Comparison of ENCODE assay signal across 9 cellular contexts in genomic region chr1:156282143-156282478, GRCh38. TPM values are rescaled to one million over a fixed set of nuclear protein-coding genes. Genes with fewer than 3 reads are reported as not detected.
A peak's percentile ranks its signal among the peaks of the same experiment; 100 is the strongest.
DNase-seq lines count a peak whose midpoint lies in the region; ATAC-seq, FAIRE-seq and TF ChIP-seq lines count a peak whose summit lies in the region.
"Had no signal": no experiment of that assay in that cellular context is flagged by ENCODE, and none has a peak within 500 bp of the region (broad histone marks: within the 10 kb centered on the region; RNA-seq: fewer than 3 reads in every experiment).

No MANE protein-coding gene starts in this region.

- 2% methylated on average over 10 of the region's 10 CpGs for WGBS in A549 (ENCODE audit: missing lambda C conversion rate)

- no peak for TF ChIP-seq POLR2A in A549 (IDR thresholded peaks at IDR 0.05; ENCODE audit: low read length)
- no peak for TF ChIP-seq POLR2A in vagina (IDR thresholded peaks at IDR 0.05)

- peaks cover 30% of the 10 kb centered on the region for H3K36me3 Mint-ChIP-seq in central memory CD8-positive, alpha-beta T cell (ENCODE audit: insufficient read depth)
- H3K36me3 Mint-ChIP-seq in memory B cell: peaks cover 13% of the 10 kb centered on the region

- peak overlapping the region; percentile 98 for H3K4me3 Mint-ChIP-seq in central memory CD8-positive, alpha-beta T cell
- H3K4me3 Mint-ChIP-seq in memory B cell: peak overlapping the region; percentile 98

- peaks cover 0 to 24% of the 10 kb centered on the region in 2 donors for H3K36me3 ChIP-seq in vagina

- DNase-seq in A549 (ENCODE audit: low read depth in 1 of 2, low spot score in 1 of 2) (peak in 1 of 2 experiments; percentile 53), NCI-H2196 (lab: John Stamatoyannopoulos, UW; ENCODE audit: unreplicated experiment) (peak; percentile 28), memory B cell (ENCODE audit: low spot score in 2 of 2) (no peak), vagina (ENCODE audit: extremely low spot score in 2 of 2) (no peak), posterior cingulate gyrus (no peak)
- no peak for DNase-seq in central memory CD8-positive, alpha-beta T cell (ENCODE audit: low spot score in 2 of 2)
- DNase-seq in central memory CD4-positive, alpha-beta T cell: no peak

- peaks cover 49% of the 10 kb centered on the region for H3K4me1 Mint-ChIP-seq in central memory CD8-positive, alpha-beta T cell
- H3K4me1 Mint-ChIP-seq in memory B cell: peaks cover 28% of the 10 kb centered on the region

- no peak for TF ChIP-seq RAD21 in A549 (conservative IDR thresholded peaks at IDR 0.05 in 1 of 2, IDR thresholded peaks at IDR 0.05 in 1 of 2)

- peak overlapping the region; percentile 90 to 95 for H3K27ac ChIP-seq in A549
- H3K27ac ChIP-seq in vagina: peak overlapping the region; percentile 94

- H3K27me3 Mint-ChIP-seq in central memory CD8-positive, alpha-beta T cell: no peaks in the 10 kb centered on the region
- no peaks in the 10 kb centered on the region for H3K27me3 Mint-ChIP-seq in memory B cell

- H3K9me3 ChIP-seq in A549: no peaks in the 10 kb centered on the region
- H3K9me3 ChIP-seq in vagina: no peaks in the 10 kb centered on the region

- FAIRE-seq in A549 (lab: Jason Lieb, UNC): no peak

- H3K27me3 ChIP-seq in vagina: no peaks in the 10 kb centered on the region

- H3K9me3 Mint-ChIP-seq in central memory CD8-positive, alpha-beta T cell: no peaks in the 10 kb centered on the region
- H3K9me3 Mint-ChIP-seq in memory B cell: no peaks in the 10 kb centered on the region

- intact Hi-C loops in vagina (cut with DNase I) (no loop called here), posterior cingulate gyrus (cut with DNase I) (no loop called here)

- POLR2A ChIA-PET in A549 (lab: Yijun Ruan, JAX): interaction anchor here (0.8 to 2.6 kb wide), 10 partner anchors 10 to 168 kb away, joined by 3 to 19 read pairs (median 6); partner anchors contain the start of genes CCT3, GLMP, PMF1 and TSACC

- CTCF ChIA-PET in A549 (lab: Yijun Ruan, JAX): interaction anchor here (0.6 to 3.1 kb wide), 9 partner anchors 10 to 191 kb away, joined by 3 to 9 read pairs (median 3); partner anchors contain the start of gene SLC25A44

- peak overlapping the region; percentile 94 for H3K27ac Mint-ChIP-seq in central memory CD8-positive, alpha-beta T cell (ENCODE audit: low read depth)
- peak overlapping the region; percentile 94 for H3K27ac Mint-ChIP-seq in memory B cell

- peak overlapping the region; percentile 100 for H3K4me2 ChIP-seq in A549

- peak overlapping the region; percentile 83 for H3K4me3 ChIP-seq in A549
- peak overlapping the region; percentile 90 to 94 for H3K4me3 ChIP-seq in vagina

- H3K4me1 ChIP-seq in A549 (peaks cover 21% of the 10 kb centered on the region), vagina (peaks cover 52% of the 10 kb centered on the region)

- ATAC-seq in A549 (peak; percentile 56 to 58), GM19397 (IDR thresholded peaks at IDR 0.05; ENCODE audit: unreplicated experiment) (peak; percentile 7), memory B cell (ENCODE audit: low read depth) (no peak)
- no peak for ATAC-seq in central memory CD8-positive, alpha-beta T cell (replicated peaks; ENCODE audit: extremely low read depth, poor library complexity, severe bottlenecking)

- TF ChIP-seq EP300 in A549 (IDR thresholded peaks at IDR 0.05): no peak

- TF ChIP-seq CTCF in A549 (IDR thresholded peaks at IDR 0.05): no peak
- no peak for TF ChIP-seq CTCF in vagina (IDR thresholded peaks at IDR 0.05)

TF ChIP-seq in A549, 52 proteins besides CTCF, POLR2A, EP300 and RAD21:
- no peak for TF ChIP-seq NR3C1 (IDR thresholded peaks at IDR 0.05)
- no peak for TF ChIP-seq POLR2AphosphoS2 (conservative IDR thresholded peaks at IDR 0.05; ENCODE audit: low read length)
- TF ChIP-seq RCOR1 (IDR thresholded peaks at IDR 0.05; ENCODE audit: low read depth, low read length): no peak
- TF ChIP-seq ATOH8 (CRISPR knock-in tag; IDR thresholded peaks at IDR 0.05; ENCODE audit: low read depth): no peak
- TF ChIP-seq RARB (CRISPR knock-in tag; IDR thresholded peaks at IDR 0.05): no peak

RNA-seq across cellular contexts. Expression of gene SMG5, which starts 0.5 kb away (rescaled TPM):
- polyA plus RNA-seq in A549 (2011; rRNA removed) (25.6 and 38.0 TPM in 2 replicates), A549 (2017; fragmentation: RNase III; extraction: RNeasy Plus Mini Kit Qiagen cat#74134 plus additional on column Dnase treatment) (46.4 to 51.5 TPM (median 48.7 TPM) in 3 replicates)
- 23.1 and 30.8 TPM in 2 replicates for polyA plus RNA-seq in A549 (2012; cell fraction: cytosol; rRNA removed)
- 104 and 114 TPM in 2 replicates for polyA plus RNA-seq in A549 (2012; cell fraction: nucleus; rRNA removed)
- 28.4 and 34.6 TPM in 2 replicates for polyA minus RNA-seq in A549 (2011; rRNA and poly(A)+ RNA removed)
- 57.7 TPM for total RNA-seq in vagina

RNA-seq across cellular contexts. Expression of gene TMEM79, which starts 2.0 kb away (rescaled TPM):
- polyA plus RNA-seq in A549 (2011; rRNA removed) (7.2 and 7.5 TPM in 2 replicates), A549 (2017; fragmentation: RNase III; extraction: RNeasy Plus Mini Kit Qiagen cat#74134 plus additional on column Dnase treatment) (5.7 to 6.3 TPM (median 6.3 TPM) in 3 replicates)
- polyA plus RNA-seq in A549 (2012; cell fraction: cytosol; rRNA removed): 12.3 and 13.1 TPM in 2 replicates
- 23.9 and 26.7 TPM in 2 replicates for polyA plus RNA-seq in A549 (2012; cell fraction: nucleus; rRNA removed)
- 6.4 TPM in 2 replicates for polyA minus RNA-seq in A549 (2011; rRNA and poly(A)+ RNA removed)
- 27.3 TPM for total RNA-seq in vagina

RNA-seq across cellular contexts. Expression of gene GLMP, which starts 13.4 kb away (rescaled TPM):
- polyA plus RNA-seq in A549 (2011; rRNA removed) (12.4 and 16.9 TPM in 2 replicates), A549 (2017; fragmentation: RNase III; extraction: RNeasy Plus Mini Kit Qiagen cat#74134 plus additional on column Dnase treatment) (23.0 to 32.5 TPM (median 29.0 TPM) in 3 replicates)
- polyA plus RNA-seq in A549 (2012; cell fraction: cytosol; rRNA removed): 17.2 and 23.4 TPM in 2 replicates
- 24.1 and 24.6 TPM in 2 replicates for polyA plus RNA-seq in A549 (2012; cell fraction: nucleus; rRNA removed)
- polyA minus RNA-seq in A549 (2011; rRNA and poly(A)+ RNA removed): 11.4 and 11.5 TPM in 2 replicates
- 36.1 TPM for total RNA-seq in vagina

RNA-seq across cellular contexts. Expression of gene VHLL, which starts 17.0 kb away (rescaled TPM):
- polyA plus RNA-seq in A549 (2011; rRNA removed) (not detected in 2 replicates), A549 (2017; fragmentation: RNase III; extraction: RNeasy Plus Mini Kit Qiagen cat#74134 plus additional on column Dnase treatment) (not detected in 3 replicates)
- polyA plus RNA-seq in A549 (2012; cell fraction: cytosol; rRNA removed): not detected in 2 replicates
- polyA plus RNA-seq in A549 (2012; cell fraction: nucleus; rRNA removed): 0.24 and 0.26 TPM in 2 replicates
- 0.58 TPM in 1 of 2 replicates, not detected in the other for polyA minus RNA-seq in A549 (2011; rRNA and poly(A)+ RNA removed)
- not detected for total RNA-seq in vagina
- total RNA-seq: myocyte had no signal

RNA-seq across cellular contexts. Expression of gene PAQR6, which starts 34.3 kb away (rescaled TPM):
- polyA plus RNA-seq in A549 (2011; rRNA removed) (2.4 and 2.8 TPM in 2 replicates), A549 (2017; fragmentation: RNase III; extraction: RNeasy Plus Mini Kit Qiagen cat#74134 plus additional on column Dnase treatment) (5.6 to 10.6 TPM (median 8.6 TPM) in 3 replicates)
- polyA plus RNA-seq in A549 (2012; cell fraction: cytosol; rRNA removed): 2.1 and 3.1 TPM in 2 replicates
- 42.4 and 46.8 TPM in 2 replicates for polyA plus RNA-seq in A549 (2012; cell fraction: nucleus; rRNA removed)
- polyA minus RNA-seq in A549 (2011; rRNA and poly(A)+ RNA removed): 0.29 and 1.1 TPM in 2 replicates
- 2.0 TPM for total RNA-seq in vagina

Comparison
In these comparisons a context has a peak if more than half of its experiments do, and no peak if none do; other contexts are left out.
1. ATAC-seq: peak in A549 (2 of 2) and GM19397 (single experiment); none in central memory CD8-positive, alpha-beta T cell (single experiment) and memory B cell (single experiment).